ENCODE assay signal across 20 cellular contexts in the genomic region with DNA sequence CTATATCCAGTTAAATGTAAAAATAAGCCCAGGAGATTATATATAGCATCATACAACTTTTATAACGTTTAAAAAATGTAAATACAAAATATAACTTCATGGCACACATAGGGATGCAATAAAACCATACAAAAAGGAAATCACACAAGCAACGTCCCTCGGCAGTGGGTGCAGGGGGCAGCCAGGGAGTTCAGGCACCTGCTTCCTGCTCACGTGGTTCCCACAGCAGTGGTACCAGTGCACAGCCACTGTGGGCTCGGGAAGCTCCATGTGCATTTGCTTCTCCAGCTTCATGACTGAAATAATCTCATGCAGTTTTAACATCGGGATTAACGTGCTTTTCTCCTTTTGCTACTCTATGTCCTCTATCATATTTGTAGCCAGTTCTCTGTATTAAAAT.
"Had no signal": no experiment of that assay in that cellular context is flagged by ENCODE, and none has a peak within 500 bp of the region (broad histone marks: within the 10 kb centered on the region; RNA-seq: fewer than 3 reads in every experiment).

No MANE protein-coding gene starts in this region.

- H3K9me3 ChIP-seq: lower lobe of right lung, pancreas, suprapubic skin, thyroid gland, upper lobe of left lung, uterus had no signal

- DNase-seq: dorsolateral prefrontal cortex; effector CD8-positive, alpha-beta T cell; heart right ventricle; immature natural killer cell; left ventricle myocardium inferior; lower lobe of right lung; occipital lobe; pancreas; right cardiac atrium; small intestine; stimulated activated CD4-positive, alpha-beta T cell treated with anti-CD3 and anti-CD28 coated beads, Interleukin-4, amount 100 ng/mL, for 1 hour; stimulated activated CD8-positive, alpha-beta memory T cell treated with anti-CD3 and anti-CD28 coated beads, Interleukin-4, amount 100 ng/mL, for 48 hours; stimulated activated naive CD8-positive, alpha-beta T cell treated with anti-CD3 and anti-CD28 coated beads, Interleukin-15, Interleukin-2, amounts not matched to agents 100 U/mL and 50 U/mL, for 24 hours; thyroid gland; upper lobe of left lung; uterus had no signal

- H3K36me3 ChIP-seq: heart right ventricle, left ventricle myocardium inferior, lower lobe of right lung, pancreas, suprapubic skin, thyroid gland, upper lobe of left lung, uterus had no signal

- H3K27ac ChIP-seq: coronary artery, dorsolateral prefrontal cortex, heart right ventricle, left ventricle myocardium inferior, lower lobe of right lung, pancreas, suprapubic skin, thyroid gland, upper lobe of left lung, uterus had no signal

- ATAC-seq: esophagus mucosa; heart right ventricle; lower lobe of right lung; right cardiac atrium; stimulated activated effector memory CD8-positive, alpha-beta T cell treated with anti-CD3 and anti-CD28 coated beads, Interleukin-12 subunit alpha, Interleukin-12 subunit beta, amount 100 ng/mL, for 72 hours; stimulated activated naive CD8-positive, alpha-beta T cell treated with anti-CD3 and anti-CD28 coated beads, Interleukin-15, Interleukin-2, amounts not matched to agents 100 U/mL and 50 U/mL, for 24 hours had no signal

- H3K4me3 ChIP-seq: coronary artery, dorsolateral prefrontal cortex, heart right ventricle, left ventricle myocardium inferior, lower lobe of right lung, pancreas, suprapubic skin, thyroid gland, upper lobe of left lung, uterus had no signal

- H3K4me1 ChIP-seq: heart right ventricle, left ventricle myocardium inferior, lower lobe of right lung, pancreas, suprapubic skin, thyroid gland, upper lobe of left lung, uterus had no signal

- H3K27me3 ChIP-seq: pancreas, suprapubic skin, thyroid gland, upper lobe of left lung, uterus had no signal
